22 cellular contexts compared by ENCODE assay signal in genomic region chr16:64343061-64343819, GRCh38.
DNase-seq lines count a peak whose midpoint lies in the region; ATAC-seq and TF ChIP-seq lines count a peak whose summit lies in the region.
"Had no signal": no experiment of that assay in that cellular context is flagged by ENCODE, and none has a peak within 500 bp of the region (broad histone marks: within the 10 kb centered on the region; RNA-seq: fewer than 3 reads in every experiment).

No MANE protein-coding gene starts in this region.

- H3K14ac ChIP-seq in mesenchymal stem cell (ENCODE audit: low read length in 2 of 2), result no peak overlapping the region

- 100% methylated on average over 2 of the region's 8 CpGs for WGBS in mesenchymal stem cell
- 85 to 100% (median 94%) methylated on average over 7 to 8 of the region's 8 CpGs for WGBS in psoas muscle, 3 donors

- no peak overlapping the region for H3K27ac ChIP-seq in RWPE2 (ENCODE audit: poor library complexity, severe bottlenecking)
- H3K27ac ChIP-seq in mesenchymal stem cell (ENCODE audit: low read length, poor library complexity, severe bottlenecking), result no peak overlapping the region
- no peak overlapping the region for H3K27ac ChIP-seq in caudate nucleus (ENCODE audit: low read depth, low read length)
- no peak overlapping the region for H3K27ac ChIP-seq in psoas muscle
- H3K27ac ChIP-seq: 22Rv1; BLaER1 treated with 17β-estradiol and CSF1 and Interleukin-3, amounts not matched to agents 10 nM and 100 nM had no signal

- no peak overlapping the region for H3K4ac ChIP-seq in mesenchymal stem cell (ENCODE audit: low read depth in 1 of 2, low read length in 2 of 2)

- H2BK120ac ChIP-seq in mesenchymal stem cell (ENCODE audit: low read depth, low read length), result no peak overlapping the region

- H3K4me3 ChIP-seq in AG10803 (ENCODE audit: low read length), result no peak overlapping the region
- H3K4me3 ChIP-seq in RWPE2 (ENCODE audit: severe bottlenecking), result no peak overlapping the region
- H3K4me3 ChIP-seq in mesenchymal stem cell (ENCODE audit: insufficient read depth in 1 of 2, low read depth in 1 of 2, low read length in 2 of 2), result no peak overlapping the region
- H3K4me3 ChIP-seq in psoas muscle, result no peak overlapping the region
- H3K4me3 ChIP-seq: BLaER1 treated with 17β-estradiol and CSF1 and Interleukin-3, amounts not matched to agents 10 nM and 100 nM; GM12878 had no signal

- H2BK15ac ChIP-seq in mesenchymal stem cell (ENCODE audit: low read depth, poor library complexity, severe bottlenecking), result no peak overlapping the region

- no peak overlapping the region for H2BK12ac ChIP-seq in mesenchymal stem cell (ENCODE audit: low read length in 2 of 2)

- H3K9ac ChIP-seq in mesenchymal stem cell (ENCODE audit: low read length), result no peak overlapping the region
- H3K9ac ChIP-seq: BLaER1 treated with 17β-estradiol and CSF1 and Interleukin-3, amounts not matched to agents 10 nM and 100 nM had no signal

- no peak for TF ChIP-seq CTCF in AG10803 (conservative IDR thresholded peaks at IDR 0.05; ENCODE audit: low read length)
- no peak for TF ChIP-seq CTCF in RWPE2 (IDR thresholded peaks at IDR 0.05; ENCODE audit: poor library complexity, severe bottlenecking)
- TF ChIP-seq CTCF in psoas muscle (IDR thresholded peaks at IDR 0.05), result no peak

- H3K23ac ChIP-seq in mesenchymal stem cell (ENCODE audit: low read length in 2 of 2), result no peak overlapping the region

- H3K4me2 ChIP-seq in mesenchymal stem cell (ENCODE audit: low read length, poor library complexity, severe bottlenecking), result no peak overlapping the region
- H3K4me2 ChIP-seq: BLaER1 treated with 17β-estradiol and CSF1 and Interleukin-3, amounts not matched to agents 10 nM and 100 nM had no signal

- H3K27me3 ChIP-seq in RWPE2 (ENCODE audit: insufficient read depth, poor library complexity, severe bottlenecking) (peaks cover 7% of the 10 kb centered on the region), mesenchymal stem cell (ENCODE audit: control insufficient read depth in 1 of 2, insufficient read depth in 1 of 2, low read length in 2 of 2) (no peaks in the 10 kb centered on the region), psoas muscle (ENCODE audit: insufficient read depth in 3 of 3, low read length in 2 of 3) (no peaks in the 10 kb centered on the region)
- H3K27me3 ChIP-seq: BE2C; BLaER1 treated with 17β-estradiol and CSF1 and Interleukin-3, amounts not matched to agents 10 nM and 100 nM had no signal

- intact Hi-C loops in psoas muscle (cut with DNase I), result no loop called here

- peak; percentile 15 for DNase-seq in DMS 273 (lab: John Stamatoyannopoulos, UW; ENCODE audit: unreplicated experiment)
- no peak for DNase-seq in DMS 273 treated with DMSO at 0.1 percent for 48 hours (lab: John Stamatoyannopoulos, UW)
- DNase-seq in AG10803 (ENCODE audit: low read depth), result peak; percentile 58
- peak; percentile 29 for DNase-seq in RWPE2 (ENCODE audit: low spot score)
- no peak for DNase-seq in mesenchymal stem cell
- no peak for DNase-seq in caudate nucleus (lab: John Stamatoyannopoulos, UW)
- DNase-seq in psoas muscle, result no peak
- DNase-seq: AML-193; BE2C; Calu3; CD4-positive, alpha-beta T cell; CD8-positive, alpha-beta memory T cell; COR-L47; DMS79; EL; GDM1; H7; HCEC 1CT had no signal

- H3K36me3 ChIP-seq in RWPE2 (ENCODE audit: low read depth) (no peaks in the 10 kb centered on the region), mesenchymal stem cell (ENCODE audit: control insufficient read depth in 1 of 2, insufficient read depth in 2 of 2, low read depth in 1 of 2, low read length in 2 of 2) (no peaks in the 10 kb centered on the region), psoas muscle (ENCODE audit: insufficient read depth in 1 of 2, low read depth in 1 of 2) (no peaks in the 10 kb centered on the region)
- H3K36me3 ChIP-seq: BE2C; BLaER1 treated with 17β-estradiol and CSF1 and Interleukin-3, amounts not matched to agents 10 nM and 100 nM had no signal

- H3K79me1 ChIP-seq in mesenchymal stem cell (replicated peaks; ENCODE audit: low read length, poor library complexity, severe bottlenecking), result no peaks in the 10 kb centered on the region

- ATAC-seq in RWPE2 (ENCODE audit: low read depth) (no peak), psoas muscle (no peak), GM21526 (IDR thresholded peaks at IDR 0.05; ENCODE audit: low FRiP score, unreplicated experiment) (no peak)
- ATAC-seq: GM12878 had no signal

- no peak overlapping the region for H2BK5ac ChIP-seq in mesenchymal stem cell (ENCODE audit: low read depth, low read length, poor library complexity, severe bottlenecking)

- H4K8ac ChIP-seq in mesenchymal stem cell (ENCODE audit: low read length), result no peak overlapping the region

- H2AFZ ChIP-seq in mesenchymal stem cell (ENCODE audit: low read depth, low read length), result no peak overlapping the region

- H2AK5ac ChIP-seq in mesenchymal stem cell (ENCODE audit: low read length, severe bottlenecking), result peak overlapping the region; percentile 56

- no peak overlapping the region for H4K91ac ChIP-seq in mesenchymal stem cell (ENCODE audit: low read length)

- H3K4me1 ChIP-seq in RWPE2 (ENCODE audit: insufficient read depth, poor library complexity, severe bottlenecking), result no peaks in the 10 kb centered on the region
- peaks cover 2% of the 10 kb centered on the region for H3K4me1 ChIP-seq in mesenchymal stem cell (ENCODE audit: control insufficient read depth, insufficient read depth, low read depth, low read length)
- no peaks in the 10 kb centered on the region for H3K4me1 ChIP-seq in psoas muscle
- H3K4me1 ChIP-seq: BE2C had no signal

- no peak overlapping the region for H3K18ac ChIP-seq in mesenchymal stem cell (ENCODE audit: low read depth in 1 of 2, low read length in 2 of 2)

- H3K9me3 ChIP-seq in RWPE2 (ENCODE audit: severe bottlenecking), result no peaks in the 10 kb centered on the region
- H3K9me3 ChIP-seq in mesenchymal stem cell (ENCODE audit: control insufficient read depth, low read length), result no peaks in the 10 kb centered on the region
- no peaks in the 10 kb centered on the region for H3K9me3 ChIP-seq in psoas muscle
- H3K9me3 ChIP-seq: BE2C had no signal

Comparison
In these comparisons a context has a peak if more than half of its experiments do, and no peak if none do; other contexts are left out.
1. DNase-seq: peak in DMS 273 (single experiment), AG10803 (single experiment) and RWPE2 (single experiment); none in DMS 273 treated with DMSO at 0.1 percent for 48 hours (single experiment), mesenchymal stem cell (single experiment), caudate nucleus (0 of 61) and psoas muscle (0 of 2).